ENCODE assay signal across 1 cellular context in genomic region chr1:178345238-178345637, GRCh38.
TF ChIP-seq lines count a peak whose summit lies in the region.

No MANE protein-coding gene starts in this region.

TF ChIP-seq in GM23338, 12 proteins besides CTCF, POLR2A, EP300 and RAD21:
- TF ChIP-seq ZNF462 (CRISPR knock-in tag; IDR thresholded peaks at IDR 0.05) (no peak), ETS1 (IDR thresholded peaks at IDR 0.05) (no peak), REST (IDR thresholded peaks at IDR 0.05; ENCODE audit: unreplicated experiment) (no peak), STAT1 (IDR thresholded peaks at IDR 0.05; ENCODE audit: unreplicated experiment) (no peak), NANOG (IDR thresholded peaks at IDR 0.05; ENCODE audit: borderline replicate concordance) (no peak), JUNB (IDR thresholded peaks at IDR 0.05; ENCODE audit: unreplicated experiment) (no peak), CREB1 (CRISPR knock-in tag; IDR thresholded peaks at IDR 0.05; ENCODE audit: low read depth) (no peak), ZNF114 (CRISPR knock-in tag; IDR thresholded peaks at IDR 0.05) (no peak), EZH2 (IDR thresholded peaks at IDR 0.05; ENCODE audit: low read depth, unreplicated experiment) (no peak), ZNF331 (CRISPR knock-in tag; IDR thresholded peaks at IDR 0.05; ENCODE audit: low read depth) (no peak), POLR2AphosphoS5 (IDR thresholded peaks at IDR 0.05; ENCODE audit: low read depth) (no peak), EZH2phosphoT487 (IDR thresholded peaks at IDR 0.05; ENCODE audit: unreplicated experiment) (no peak)
